Comparison of ENCODE assay signal across 7 cellular contexts in genomic region chr2:183037281-183037659, GRCh38. TPM values are rescaled to one million over a fixed set of nuclear protein-coding genes. Genes with fewer than 3 reads are reported as not detected.
A peak's percentile ranks its signal among the peaks of the same experiment; 100 is the strongest.
DNase-seq lines count a peak whose midpoint lies in the region; ATAC-seq and TF ChIP-seq lines count a peak whose summit lies in the region.

No MANE protein-coding gene starts in this region.

- no peaks in the 10 kb centered on the region for H3K9me3 ChIP-seq in colonic mucosa

- intact Hi-C loops in colonic mucosa (cut with DNase I), result no loop called here

- H3K4me3 ChIP-seq in GM08714 (ENCODE audit: low read length), result peak overlapping the region; percentile 66
- H3K4me3 ChIP-seq in colonic mucosa, result peak overlapping the region; percentile 74
- H3K4me3 ChIP-seq in urinary bladder (ENCODE audit: low read depth, low read length), result peak overlapping the region; percentile 87

- peaks cover 14% of the 10 kb centered on the region for H3K4me1 ChIP-seq in colonic mucosa
- H3K4me1 ChIP-seq in urinary bladder (ENCODE audit: insufficient read depth), result no peaks in the 10 kb centered on the region

- no peaks in the 10 kb centered on the region for H3K27me3 ChIP-seq in colonic mucosa

- H3K9ac ChIP-seq in colonic mucosa (ENCODE audit: low read depth in 2 of 2, low read length in 2 of 2), result peak overlapping the region; percentile 80 to 82

- WGBS in urinary bladder, result under 1% methylated on average over 4 of the region's 4 CpGs

- DNase-seq in NCI-H510A (lab: John Stamatoyannopoulos, UW), result peak; percentile 30
- DNase-seq in colonic mucosa, result no peak
- DNase-seq in lung microvascular endothelial cell (ENCODE audit: low read depth in 2 of 2), result peak; percentile 25 to 53
- DNase-seq in NCI-H1048 (lab: John Stamatoyannopoulos, UW), result no peak

- no peaks in the 10 kb centered on the region for H3K36me3 ChIP-seq in colonic mucosa
- H3K36me3 ChIP-seq in urinary bladder (ENCODE audit: insufficient read depth), result no peaks in the 10 kb centered on the region

- H3K27ac ChIP-seq in colonic mucosa, result peak overlapping the region; percentile 96
- H3K27ac ChIP-seq in urinary bladder (ENCODE audit: low read depth), result peak overlapping the region; percentile 99

- no peak for TF ChIP-seq CTCF in colonic mucosa (IDR thresholded peaks at IDR 0.05)

- ATAC-seq in GM21528 (IDR thresholded peaks at IDR 0.05; ENCODE audit: low FRiP score, unreplicated experiment), result no peak

RNA-seq across cellular contexts. Expression of gene NCKAP1, which starts 1.0 kb away (rescaled TPM):
- total RNA-seq in colonic mucosa (100 to 1,000 TPM; 105 to 133 TPM), lung microvascular endothelial cell (54.5 and 72.8 TPM in 2 replicates), urinary bladder (297 TPM)
- polyA plus RNA-seq in urinary bladder, result 91.6 TPM

RNA-seq across cellular contexts. Expression of gene DUSP19, which starts 41.3 kb away (rescaled TPM):
- total RNA-seq in colonic mucosa (1 to 10 TPM; 2.0 to 2.5 TPM), lung microvascular endothelial cell (1.5 and 3.6 TPM in 2 replicates), urinary bladder (9.6 TPM)
- 2.9 TPM for polyA plus RNA-seq in urinary bladder

Comparison
In these comparisons a context has a peak if more than half of its experiments do, and no peak if none do; other contexts are left out.
1. DNase-seq: peak in NCI-H510A (single experiment) and lung microvascular endothelial cell (2 of 2); none in colonic mucosa (single experiment) and NCI-H1048 (single experiment).
2. Peak in every context shown above with its lines, with median percentiles within 50 percentile points of each other: H3K4me3 ChIP-seq.